24 cellular contexts compared by ENCODE assay signal in the genomic region with DNA sequence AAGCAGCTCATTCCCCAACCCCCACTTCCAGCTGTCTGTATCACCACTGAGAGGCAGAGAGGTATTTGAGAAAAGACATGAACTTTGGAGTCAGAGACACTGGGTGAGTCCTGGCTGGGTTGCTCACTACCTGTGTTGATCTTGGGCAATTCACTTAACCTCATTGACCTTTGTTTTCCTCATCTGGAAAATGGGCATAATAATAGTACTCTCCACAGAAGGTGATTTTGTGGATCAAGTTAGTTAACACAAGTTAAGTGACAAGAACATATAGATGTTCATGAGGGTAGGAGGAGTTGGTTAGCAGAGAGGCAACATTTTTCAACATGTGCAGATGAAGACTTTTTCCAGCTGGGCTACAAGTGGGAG. TPM values are rescaled to one million over a fixed set of nuclear protein-coding genes. Genes with fewer than 3 reads are reported as not detected.
"Had no signal": no experiment of that assay in that cellular context is flagged by ENCODE, and none has a peak within 500 bp of the region (broad histone marks: within the 10 kb centered on the region; RNA-seq: fewer than 3 reads in every experiment).

No MANE protein-coding gene starts in this region.

- H3K4me3 Mint-ChIP-seq: activated CD4-positive, alpha-beta memory T cell treated with anti-CD3 and anti-CD28 coated beads, Interleukin-2, amount 10 ng/mL, durations not matched to agents 7 days and 5 days; activated CD4-positive, alpha-beta T cell treated with anti-CD3 and anti-CD28 coated beads for 36 hours; activated naive CD4-positive, alpha-beta T cell treated with anti-CD3 and anti-CD28 coated beads, Interleukin-2, amount 50 U/mL, for 24 hours; activated naive CD8-positive, alpha-beta T cell treated with anti-CD3 and anti-CD28 coated beads, Interleukin-2, amount 50 U/mL, for 24 hours; central memory CD8-positive, alpha-beta T cell had no signal

- FAIRE-seq: TTC549 had no signal

- H3K36me3 Mint-ChIP-seq: activated naive CD4-positive, alpha-beta T cell treated with anti-CD3 and anti-CD28 coated beads, Interleukin-2, amount 50 U/mL, for 24 hours had no signal

- H3K9me3 ChIP-seq: ascending aorta, body of pancreas, MG63 had no signal

- H3K27ac ChIP-seq: ascending aorta, body of pancreas had no signal

- H3K36me3 ChIP-seq: ascending aorta, MG63 had no signal

- H3K27me3 ChIP-seq: ascending aorta, body of pancreas, MG63 had no signal

- H3K9me3 Mint-ChIP-seq: activated CD4-positive, alpha-beta memory T cell treated with anti-CD3 and anti-CD28 coated beads, Interleukin-2, amount 10 ng/mL, durations not matched to agents 7 days and 5 days; activated naive CD4-positive, alpha-beta T cell treated with anti-CD3 and anti-CD28 coated beads, Interleukin-2, amount 50 U/mL, for 24 hours; activated naive CD8-positive, alpha-beta T cell treated with anti-CD3 and anti-CD28 coated beads, Interleukin-2, amount 50 U/mL, for 24 hours; central memory CD8-positive, alpha-beta T cell had no signal

- H3K4me1 ChIP-seq: ascending aorta, body of pancreas had no signal

- H3K27ac Mint-ChIP-seq: activated CD4-positive, alpha-beta memory T cell treated with anti-CD3 and anti-CD28 coated beads, Interleukin-2, amount 10 ng/mL, durations not matched to agents 7 days and 5 days; activated CD4-positive, alpha-beta T cell treated with anti-CD3 and anti-CD28 coated beads for 36 hours; activated naive CD4-positive, alpha-beta T cell treated with anti-CD3 and anti-CD28 coated beads, Interleukin-2, amount 50 U/mL, for 24 hours; activated naive CD8-positive, alpha-beta T cell treated with anti-CD3 and anti-CD28 coated beads, Interleukin-2, amount 50 U/mL, for 24 hours had no signal

- H3K4me3 ChIP-seq: ascending aorta, body of pancreas, MG63 had no signal

- H3K4me1 Mint-ChIP-seq: activated CD4-positive, alpha-beta memory T cell treated with anti-CD3 and anti-CD28 coated beads, Interleukin-2, amount 10 ng/mL, durations not matched to agents 7 days and 5 days had no signal

- DNase-seq: activated CD4-positive, alpha-beta memory T cell treated with anti-CD3 and anti-CD28 coated beads, Interleukin-2, amount 10 ng/mL, durations not matched to agents 7 days and 5 days; activated CD4-positive, alpha-beta T cell treated with anti-CD3 and anti-CD28 coated beads for 36 hours; activated CD4-positive, alpha-beta T cell treated with anti-CD3 and anti-CD28 coated beads, Interleukin-2, amount 50 U/mL, for 1 hour; activated naive CD8-positive, alpha-beta T cell treated with anti-CD3 and anti-CD28 coated beads, Interleukin-2, amount 50 U/mL, for 24 hours; amniotic stem cell; body of pancreas; MG63; NCI-H1105; NCI-H1436; NCI-H1694 treated with DMSO at 0.1 percent for 48 hours; NCI-H2029 treated with DMSO at 0.1 percent for 48 hours; NCI-H345; NCI-H510A; NCI-H526 treated with DMSO at 0.1 percent for 48 hours; PC-3; SHP77 treated with DMSO at 0.1 percent for 48 hours; T-helper 2 cell; T1000 had no signal

RNA-seq across cellular contexts. Expression of gene ETV3L, which starts 17.1 kb away (rescaled TPM):
- total RNA-seq: activated CD4-positive, alpha-beta memory T cell treated with anti-CD3 and anti-CD28 coated beads, Interleukin-2, amount 10 ng/mL, durations not matched to agents 7 days and 5 days; activated CD4-positive, alpha-beta T cell treated with anti-CD3 and anti-CD28 coated beads for 36 hours; activated CD8-positive, alpha-beta memory T cell treated with anti-CD3 and anti-CD28 coated beads for 36 hours; ascending aorta; body of pancreas; PC-3; SK-MEL-5 had no signal
